In the genomic region with DNA sequence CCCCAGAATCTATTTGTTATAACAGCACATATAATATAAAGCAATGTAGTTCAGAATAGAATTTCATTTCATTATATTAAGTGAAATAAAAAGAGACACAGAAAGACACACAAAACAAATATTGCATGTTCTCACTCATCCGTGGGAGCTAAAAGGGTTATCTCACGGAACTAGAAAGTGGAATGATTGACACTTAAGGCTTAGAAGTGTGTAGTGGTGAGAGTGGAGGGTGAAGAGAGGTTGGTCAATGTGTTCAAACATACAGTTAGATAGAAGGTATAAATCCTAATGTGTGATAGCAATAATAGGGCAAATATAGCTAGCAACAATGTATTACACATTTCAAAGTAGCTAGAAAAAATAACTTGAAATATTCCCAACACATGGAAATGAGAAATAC, we compare ENCODE assay signal across 28 cellular contexts.
"Had no signal": no experiment of that assay in that cellular context is flagged by ENCODE, and none has a peak within 500 bp of the region (broad histone marks: within the 10 kb centered on the region; RNA-seq: fewer than 3 reads in every experiment).

No MANE protein-coding gene starts in this region.

- H3K27me3 ChIP-seq: colonic mucosa, dorsolateral prefrontal cortex, esophagus muscularis mucosa, esophagus squamous epithelium, foreskin keratinocyte, gastrocnemius medialis, gastroesophageal sphincter, heart left ventricle, heart right ventricle, hepatocyte had no signal

- H3K4me2 ChIP-seq: hepatocyte had no signal

- H3K4me3 ChIP-seq: colonic mucosa, coronary artery, dorsolateral prefrontal cortex, esophagus muscularis mucosa, esophagus squamous epithelium, gastrocnemius medialis, gastroesophageal sphincter, heart left ventricle, heart right ventricle, hepatocyte had no signal

- H3K9me3 ChIP-seq: colonic mucosa, esophagus muscularis mucosa, esophagus squamous epithelium, gastrocnemius medialis, gastroesophageal sphincter, heart left ventricle had no signal

- ATAC-seq: effector memory CD8-positive, alpha-beta T cell; esophagus mucosa; foreskin keratinocyte; gastrocnemius medialis; gastroesophageal sphincter; heart left ventricle; heart right ventricle had no signal

- DNase-seq: colonic mucosa; cortex of kidney; dermis blood vessel endothelial cell; dorsolateral prefrontal cortex; effector CD4-positive, alpha-beta T cell; effector CD8-positive, alpha-beta T cell; effector memory CD4-positive, alpha-beta T cell; effector memory CD8-positive, alpha-beta T cell; endodermal cell; erythroblast; esophagus squamous epithelium; foreskin fibroblast; foreskin keratinocyte; foreskin melanocyte; gastrocnemius medialis; glutamatergic neuron; head of caudate nucleus; heart left ventricle; heart right ventricle had no signal

- H3K36me3 ChIP-seq: colonic mucosa, esophagus muscularis mucosa, esophagus squamous epithelium, gastrocnemius medialis, gastroesophageal sphincter, heart left ventricle, heart right ventricle had no signal

- H2AFZ ChIP-seq: hepatocyte had no signal

- FAIRE-seq: endometrium, endothelial cell of umbilical vein, frontal cortex had no signal

- H3K79me2 ChIP-seq: hepatocyte had no signal

- H3K4me1 ChIP-seq: colonic mucosa, esophagus muscularis mucosa, esophagus squamous epithelium, foreskin keratinocyte, gastrocnemius medialis, gastroesophageal sphincter, heart left ventricle, heart right ventricle had no signal

- H3K27ac ChIP-seq: colonic mucosa, coronary artery, dorsolateral prefrontal cortex, epithelial cell of prostate, esophagus muscularis mucosa, esophagus squamous epithelium, foreskin keratinocyte, gastrocnemius medialis, gastroesophageal sphincter, heart left ventricle, heart right ventricle, hepatocyte had no signal
